In the genomic region with DNA sequence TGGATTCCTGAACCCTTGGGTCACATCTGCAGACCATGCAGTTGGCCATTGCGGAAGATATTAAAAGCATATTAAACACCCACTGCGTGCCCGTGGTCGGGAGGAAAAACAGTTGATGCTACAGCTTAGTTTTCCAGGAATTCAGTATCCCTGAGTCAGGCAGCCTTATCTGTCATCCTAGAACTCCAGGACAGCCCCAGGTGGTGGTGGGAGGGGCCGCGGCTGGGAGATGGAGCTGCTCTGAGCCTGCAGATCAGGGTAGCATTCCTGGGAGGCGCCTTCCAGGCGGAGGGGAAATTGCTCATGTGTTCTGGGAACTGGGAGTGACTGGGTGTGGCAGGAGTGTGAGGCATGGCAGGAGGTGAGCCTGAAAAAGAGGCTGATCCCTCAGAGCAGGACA, we compare ENCODE assay signal across 11 cellular contexts.
DNase-seq lines count a peak whose midpoint lies in the region; ATAC-seq and TF ChIP-seq lines count a peak whose summit lies in the region.
"Had no signal": no experiment of that assay in that cellular context is flagged by ENCODE, and none has a peak within 500 bp of the region (broad histone marks: within the 10 kb centered on the region; RNA-seq: fewer than 3 reads in every experiment).

No MANE protein-coding gene starts in this region.

- H2BK5ac ChIP-seq in IMR-90 (ENCODE audit: low read depth, low read length, poor library complexity, severe bottlenecking): no peak overlapping the region

- peak overlapping the region; percentile 36 for H3K4ac ChIP-seq in IMR-90 (ENCODE audit: low read depth, low read length)

- H4K8ac ChIP-seq in IMR-90 (ENCODE audit: low read depth in 2 of 2, low read length in 2 of 2): no peak overlapping the region

- no peaks in the 10 kb centered on the region for H3K36me3 ChIP-seq in IMR-90 (ENCODE audit: control insufficient read depth, insufficient read depth, low read length)

- H3K56ac ChIP-seq in IMR-90 (ENCODE audit: extremely low read depth, insufficient read depth, low read length): no peak overlapping the region

- no peaks in the 10 kb centered on the region for H3K27me3 Mint-ChIP-seq in memory B cell
- H3K27me3 Mint-ChIP-seq: activated CD4-positive, alpha-beta T cell treated with anti-CD3 and anti-CD28 coated beads for 36 hours had no signal

- H3K27ac Mint-ChIP-seq in memory B cell: peak overlapping the region; percentile 58
- H3K27ac Mint-ChIP-seq: activated CD4-positive, alpha-beta T cell treated with anti-CD3 and anti-CD28 coated beads for 36 hours had no signal

- CTCF ChIA-PET in IMR-90 (lab: Yijun Ruan, JAX): interaction anchor here (0.6 kb wide), 1 partner anchor 20 kb away, joined by 8 read pairs; no protein-coding TSS in a partner anchor

- H3K4me1 Mint-ChIP-seq in memory B cell: peaks cover 21% of the 10 kb centered on the region
- H3K4me1 Mint-ChIP-seq: activated CD4-positive, alpha-beta T cell treated with anti-CD3 and anti-CD28 coated beads for 36 hours had no signal

- no peak overlapping the region for H3K4me3 ChIP-seq in IMR-90 (ENCODE audit: insufficient read depth, low read depth, low read length)

- no peak overlapping the region for H2BK15ac ChIP-seq in IMR-90 (ENCODE audit: low read depth, low read length)

- peaks cover 27 to 42% of the 10 kb centered on the region in 2 experiments for H3K79me1 ChIP-seq in IMR-90 (ENCODE audit: low read depth in 1 of 2, low read length in 2 of 2)

- H3K9ac ChIP-seq in IMR-90 (ENCODE audit: low read depth, low read length): no peak overlapping the region

- H3K36me3 Mint-ChIP-seq in memory B cell: peaks cover 3% of the 10 kb centered on the region

- no peak overlapping the region for H3K4me2 ChIP-seq in IMR-90 (ENCODE audit: low read depth, low read length)

- H2AK5ac ChIP-seq in IMR-90 (ENCODE audit: low read depth, low read length): peak overlapping the region; percentile 37; the same call in 1 of the 2 replicates

- no peak for TF ChIP-seq RAD21 in IMR-90 (IDR thresholded peaks at IDR 0.05; ENCODE audit: low read length)

- intact Hi-C loops in IMR-90 (cut with micrococcal nuclease): no loop called here

- H3K9me1 ChIP-seq in IMR-90 (ENCODE audit: insufficient read depth, low read length): peaks cover 26% of the 10 kb centered on the region

- H3K9me3 ChIP-seq in IMR-90 (ENCODE audit: control insufficient read depth, insufficient read depth, low read length): no peaks in the 10 kb centered on the region

- H3K27me3 ChIP-seq in IMR-90 (ENCODE audit: control insufficient read depth, insufficient read depth, low read length): no peaks in the 10 kb centered on the region

- no peak overlapping the region for H2AK9ac ChIP-seq in IMR-90 (replicated peaks; ENCODE audit: low read depth, low read length, poor library complexity)

- H4K5ac ChIP-seq in IMR-90 (ENCODE audit: low read depth, low read length): no peak overlapping the region

- POLR2A ChIA-PET in IMR-90 (lab: Charles Lee; ENCODE audit: unreplicated experiment): no interaction called here

- in situ Hi-C loops in IMR-90 (cut with MboI; ENCODE audit: low sequenced_read_pairs): no loop called here

- peak; percentile 58 for DNase-seq in AG20443 (ENCODE audit: low spot score)
- peak; percentile 68 for DNase-seq in IMR-90
- DNase-seq in dermis blood vessel endothelial cell: peak; percentile 28
- no peak for DNase-seq in memory B cell (ENCODE audit: low spot score in 2 of 2)
- no peak for DNase-seq in epidermal melanocyte (ENCODE audit: insufficient read length, low spot score)
- no peak for DNase-seq in activated gamma-delta T cell (lab: John Stamatoyannopoulos, UW)
- DNase-seq in activated T-cell treated with anti-CD3 and anti-CD28 coated beads for 4 hours: no peak
- DNase-seq: activated CD4-positive, alpha-beta T cell treated with anti-CD3 and anti-CD28 coated beads for 36 hours; NCI-H774; stimulated activated CD4-positive, alpha-beta T cell treated with anti-CD3 and anti-CD28 coated beads, Interleukin-4, amount 100 ng/mL, for 24 hours had no signal

- no peak for TF ChIP-seq CTCF in IMR-90 (conservative IDR thresholded peaks at IDR 0.05; ENCODE audit: low read depth, low read length)

- H3K27ac ChIP-seq in IMR-90 (ENCODE audit: insufficient read depth, low read length): no peak overlapping the region

- H3K9me3 Mint-ChIP-seq in memory B cell: no peaks in the 10 kb centered on the region

- peak; percentile 40 for ATAC-seq in IMR-90 (ENCODE audit: low read depth)
- ATAC-seq in memory B cell (ENCODE audit: low read depth): no peak
- no peak for ATAC-seq in GM19023 (IDR thresholded peaks at IDR 0.05; ENCODE audit: unreplicated experiment)
- ATAC-seq: activated CD4-positive, alpha-beta T cell treated with anti-CD3 and anti-CD28 coated beads for 36 hours had no signal

- TF ChIP-seq POLR2A in IMR-90 (IDR thresholded peaks at IDR 0.05; ENCODE audit: low read depth, low read length): no peak

- 33% methylated on average over 1 of the region's 8 CpGs; no CpG with 5 or more reads in 1 of the 2 experiments for WGBS in IMR-90 (ENCODE audit: extremely low coverage in 2 of 2, insufficient read length in 1 of 2), 2 experiments

- no peak overlapping the region for H3K18ac ChIP-seq in IMR-90 (ENCODE audit: low read depth, low read length)

- no peak overlapping the region for H2AFZ ChIP-seq in IMR-90 (replicated peaks; ENCODE audit: low read length, poor library complexity)

- no peak overlapping the region for H2BK20ac ChIP-seq in IMR-90 (ENCODE audit: low read depth, low read length)

- H4K91ac ChIP-seq in IMR-90 (ENCODE audit: insufficient read depth, low read depth, low read length): no peak overlapping the region

- peak overlapping the region; percentile 1; the same call in 1 of the 2 replicates for H3K14ac ChIP-seq in IMR-90 (replicated peaks; ENCODE audit: low read depth, low read length)

- H3K4me3 Mint-ChIP-seq in memory B cell: no peak overlapping the region
- H3K4me3 Mint-ChIP-seq: activated CD4-positive, alpha-beta T cell treated with anti-CD3 and anti-CD28 coated beads for 36 hours had no signal

- H2BK120ac ChIP-seq in IMR-90 (ENCODE audit: low read depth, low read length): no peak overlapping the region

- BruUV-seq in IMR-90 (replicated peaks; lab: Mats Ljungman, UMichigan): no TSS peak

- dilution Hi-C loops in IMR-90 (cut with HindIII; ENCODE audit: low sequenced_read_pairs, unreplicated experiment): no loop called here

- peaks cover 9% of the 10 kb centered on the region for H3K4me1 ChIP-seq in IMR-90 (ENCODE audit: control insufficient read depth, insufficient read depth, low read length)

- no peak overlapping the region for H3K23ac ChIP-seq in IMR-90 (ENCODE audit: low read depth, low read length)

- H4K20me1 ChIP-seq in IMR-90 (ENCODE audit: insufficient read depth, low read length): peaks cover 17% of the 10 kb centered on the region

TF ChIP-seq in IMR-90, 13 proteins besides CTCF, POLR2A, EP300 and RAD21:
- TF ChIP-seq MAFK (IDR thresholded peaks at IDR 0.05; ENCODE audit: low read depth, low read length) (no peak), FOS (IDR thresholded peaks at IDR 0.05; ENCODE audit: low read depth, low read length) (no peak), MXI1 (IDR thresholded peaks at IDR 0.05; ENCODE audit: borderline replicate concordance, low read depth, low read length) (no peak), RCOR1 (IDR thresholded peaks at IDR 0.05; ENCODE audit: insufficient replicate concordance, low read length) (no peak), NFE2L2 (IDR thresholded peaks at IDR 0.05; ENCODE audit: low read depth, low read length) (no peak)

Comparison
In these comparisons a context has a peak if more than half of its experiments do, and no peak if none do; other contexts are left out.
1. DNase-seq: peak in AG20443 (single experiment), IMR-90 (single experiment) and dermis blood vessel endothelial cell (single experiment); none in memory B cell (0 of 2), epidermal melanocyte (single experiment), activated gamma-delta T cell (single experiment) and activated T-cell treated with anti-CD3 and anti-CD28 coated beads for 4 hours (single experiment).